In the genomic region with DNA sequence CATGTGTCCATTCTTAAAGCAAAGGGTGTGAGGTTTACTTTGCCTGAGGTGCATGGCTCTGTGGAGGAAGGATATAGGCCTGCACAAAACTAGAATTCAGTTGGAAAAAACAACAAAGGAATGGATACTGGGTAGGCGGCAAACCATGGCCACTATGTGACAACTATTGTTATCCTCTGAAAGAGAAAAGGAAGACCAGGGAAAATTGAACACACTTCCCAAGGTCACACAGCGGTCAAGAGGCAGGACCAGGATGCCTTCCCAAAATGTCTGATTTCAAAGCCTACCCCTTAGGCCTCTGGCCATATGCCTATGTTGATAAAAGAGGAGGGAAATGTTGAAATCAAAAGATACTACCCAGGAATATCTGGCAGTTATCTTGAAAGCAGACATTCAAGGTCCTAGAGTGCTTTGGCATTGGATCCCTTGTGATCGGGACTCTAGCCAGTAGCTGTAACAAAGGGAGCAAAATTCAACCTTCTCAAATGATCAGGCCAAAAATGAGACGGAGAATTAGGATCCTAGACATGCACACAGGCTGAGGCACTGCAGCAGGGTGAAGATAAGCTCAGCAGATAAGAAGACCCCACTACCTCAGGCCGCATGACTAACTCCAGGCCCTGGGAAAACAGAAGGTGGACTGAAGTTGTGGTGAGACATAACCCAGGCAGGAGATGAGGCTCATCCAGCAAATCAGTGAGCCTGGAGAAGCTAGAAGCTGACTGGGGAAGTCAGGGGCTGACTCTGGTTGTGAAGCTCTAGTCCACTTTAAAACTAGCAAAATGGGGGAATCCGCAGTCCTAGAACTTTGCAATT, we compare ENCODE assay signal across 25 cellular contexts.
"Had no signal": no experiment of that assay in that cellular context is flagged by ENCODE, and none has a peak within 500 bp of the region (broad histone marks: within the 10 kb centered on the region; RNA-seq: fewer than 3 reads in every experiment).

No MANE protein-coding gene starts in this region.

- H3K27me3 Mint-ChIP-seq: activated B cell treated with CpG ODN at 0.5 μM for 24 hours; activated CD4-positive, alpha-beta T cell treated with anti-CD3 and anti-CD28 coated beads, Interleukin-2, amount 10 ng/mL, durations not matched to agents 7 days and 5 days had no signal

- H3K36me3 ChIP-seq: brain microvascular endothelial cell, cardiac muscle cell, Peyer's patch had no signal

- H3K9me3 ChIP-seq: Peyer's patch had no signal

- H3K4me1 ChIP-seq: Peyer's patch had no signal

- H3K9me3 Mint-ChIP-seq: activated B cell treated with CpG ODN at 0.5 μM for 24 hours; activated CD4-positive, alpha-beta memory T cell treated with anti-CD3 and anti-CD28 coated beads for 36 hours; activated CD4-positive, alpha-beta T cell treated with anti-CD3 and anti-CD28 coated beads, Interleukin-2, amount 10 ng/mL, durations not matched to agents 7 days and 5 days; activated naive CD4-positive, alpha-beta T cell treated with anti-CD3 and anti-CD28 coated beads for 36 hours; activated T-helper 17 cell treated with anti-CD3 and anti-CD28 coated beads, Interleukin-2, amount 50 U/mL, for 72 hours had no signal

- ATAC-seq: activated T-helper 17 cell treated with anti-CD3 and anti-CD28 coated beads, Interleukin-2, amount 50 U/mL, for 72 hours; T-helper 17 cell had no signal

- DNase-seq: activated B cell treated with CpG ODN at 0.5 μM for 24 hours; activated CD4-positive, alpha-beta memory T cell treated with anti-CD3 and anti-CD28 coated beads for 36 hours; activated CD4-positive, alpha-beta T cell treated with anti-CD3 and anti-CD28 coated beads for 1 hour; activated CD4-positive, alpha-beta T cell treated with anti-CD3 and anti-CD28 coated beads, Interleukin-2, amount 10 ng/mL, durations not matched to agents 7 days and 5 days; activated gamma-delta T cell; activated naive CD4-positive, alpha-beta T cell treated with anti-CD3 and anti-CD28 coated beads for 36 hours; activated T-cell treated with anti-CD3 and anti-CD28 coated beads for 4 hours; activated T-cell treated with anti-CD3 and anti-CD28 coated beads, Interleukin-2, amount 50 U/mL, for 48 hours; brain microvascular endothelial cell; Kasumi-1; KBM-7; NCI-H1105 treated with DMSO at 0.1 percent for 48 hours; NCI-H1436 treated with DMSO at 0.1 percent for 48 hours; NCI-H187; NCI-H2081; NCI-H510A treated with DMSO at 0.1 percent for 48 hours; NCI-H69; Peyer's patch; SHP77 treated with DMSO at 0.1 percent for 48 hours; T-helper 17 cell; T1000 had no signal

- H3K4me1 Mint-ChIP-seq: activated B cell treated with CpG ODN at 0.5 μM for 24 hours; activated CD4-positive, alpha-beta T cell treated with anti-CD3 and anti-CD28 coated beads, Interleukin-2, amount 10 ng/mL, durations not matched to agents 7 days and 5 days; activated T-helper 17 cell treated with anti-CD3 and anti-CD28 coated beads, Interleukin-2, amount 50 U/mL, for 72 hours; T-helper 17 cell had no signal

- H3K27ac Mint-ChIP-seq: activated B cell treated with CpG ODN at 0.5 μM for 24 hours; activated CD4-positive, alpha-beta memory T cell treated with anti-CD3 and anti-CD28 coated beads for 36 hours; activated CD4-positive, alpha-beta T cell treated with anti-CD3 and anti-CD28 coated beads, Interleukin-2, amount 10 ng/mL, durations not matched to agents 7 days and 5 days; activated naive CD4-positive, alpha-beta T cell treated with anti-CD3 and anti-CD28 coated beads for 36 hours; activated naive CD8-positive, alpha-beta T cell; activated T-helper 17 cell treated with anti-CD3 and anti-CD28 coated beads, Interleukin-2, amount 50 U/mL, for 72 hours; T-helper 17 cell had no signal

- H3K4me3 Mint-ChIP-seq: activated B cell treated with CpG ODN at 0.5 μM for 24 hours; activated CD4-positive, alpha-beta memory T cell treated with anti-CD3 and anti-CD28 coated beads for 36 hours; activated CD4-positive, alpha-beta T cell treated with anti-CD3 and anti-CD28 coated beads, Interleukin-2, amount 10 ng/mL, durations not matched to agents 7 days and 5 days; activated naive CD4-positive, alpha-beta T cell treated with anti-CD3 and anti-CD28 coated beads for 36 hours; activated naive CD8-positive, alpha-beta T cell; activated T-helper 17 cell treated with anti-CD3 and anti-CD28 coated beads, Interleukin-2, amount 50 U/mL, for 72 hours; T-helper 17 cell had no signal

- FAIRE-seq: TTC549 had no signal

- H3K27ac ChIP-seq: brain microvascular endothelial cell, cardiac muscle cell, Peyer's patch had no signal

- H3K36me3 Mint-ChIP-seq: activated CD4-positive, alpha-beta memory T cell treated with anti-CD3 and anti-CD28 coated beads for 36 hours; activated naive CD8-positive, alpha-beta T cell had no signal

- H3K4me3 ChIP-seq: cardiac muscle cell, Peyer's patch had no signal

- H3K27me3 ChIP-seq: brain microvascular endothelial cell, cardiac muscle cell, Peyer's patch had no signal
